Comparison of ENCODE assay signal across 23 cellular contexts in the genomic region with DNA sequence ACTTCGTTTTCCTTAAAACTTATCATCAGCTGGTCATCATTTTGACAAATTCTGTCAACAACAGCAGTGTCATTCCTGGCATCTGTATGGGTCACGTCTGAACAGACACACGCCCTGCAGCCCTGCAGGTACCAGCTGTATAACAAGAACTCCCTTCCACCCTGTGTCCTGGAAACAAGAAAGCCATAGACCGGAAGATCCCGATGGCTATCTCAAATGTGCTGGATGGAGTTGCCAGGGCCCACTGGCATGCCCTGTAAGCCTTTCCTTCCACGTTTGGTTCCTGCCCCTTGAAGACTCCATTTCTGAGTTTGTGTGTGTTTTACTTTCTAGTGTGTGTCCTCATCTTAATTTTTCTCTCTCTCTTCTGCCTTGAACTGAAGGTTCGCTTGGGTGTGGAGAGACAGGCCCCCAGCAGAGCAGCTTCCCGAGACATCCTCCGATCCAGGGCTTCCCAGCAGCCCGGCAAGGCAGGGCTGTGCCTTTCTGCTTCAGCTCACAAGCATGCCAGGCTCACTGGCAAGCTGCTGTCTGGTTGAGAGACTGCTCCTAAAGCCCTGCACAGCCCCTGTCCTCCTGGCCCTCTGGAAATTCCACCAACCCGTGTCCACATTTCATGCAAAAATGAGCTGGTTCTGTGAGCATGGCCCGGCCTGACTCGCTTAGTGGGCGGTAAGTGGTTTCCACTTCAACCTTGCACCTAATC. TPM values are rescaled to one million over a fixed set of nuclear protein-coding genes. Genes with fewer than 3 reads are reported as not detected.
DNase-seq lines count a peak whose midpoint lies in the region; ATAC-seq and TF ChIP-seq lines count a peak whose summit lies in the region.
"Had no signal": no experiment of that assay in that cellular context is flagged by ENCODE, and none has a peak within 500 bp of the region (broad histone marks: within the 10 kb centered on the region; RNA-seq: fewer than 3 reads in every experiment).

No MANE protein-coding gene starts in this region.

- no peaks in the 10 kb centered on the region for H3K79me1 ChIP-seq in neuronal stem cell (ENCODE audit: low read depth, low read length)

- no peak for TF ChIP-seq CTCF in ascending aorta (IDR thresholded peaks at IDR 0.05)
- TF ChIP-seq CTCF in GM20000 (IDR thresholded peaks at IDR 0.05; ENCODE audit: extremely low read depth, missing control alignments), result no peak

- H3K9me3 ChIP-seq in neuronal stem cell (replicated peaks in 1 of 2; ENCODE audit: control insufficient read depth in 2 of 2, insufficient read depth in 1 of 2, low read depth in 1 of 2, low read length in 2 of 2) (no peaks in the 10 kb centered on the region), ascending aorta (no peaks in the 10 kb centered on the region)
- H3K9me3 ChIP-seq: lower lobe of right lung, ovary, SJCRH30 had no signal

- H2BK120ac ChIP-seq in neuronal stem cell (ENCODE audit: low read depth, low read length), result peak overlapping the region; percentile 79

- H3K27ac ChIP-seq in neuronal stem cell (replicated peaks; ENCODE audit: low read length) (no peak overlapping the region), ascending aorta (no peak overlapping the region)
- H3K27ac ChIP-seq: lower lobe of right lung, ovary, SJCRH30, tibial nerve had no signal

- no peak overlapping the region for H3K4me2 ChIP-seq in neuronal stem cell (ENCODE audit: insufficient read depth, low read length, poor library complexity, severe bottlenecking)

- H2BK12ac ChIP-seq in neuronal stem cell (ENCODE audit: low read length), result no peak overlapping the region

- H4K8ac ChIP-seq in neuronal stem cell (ENCODE audit: low read depth, low read length), result no peak overlapping the region

- H4K91ac ChIP-seq in neuronal stem cell (ENCODE audit: low read depth, low read length, poor library complexity), result no peak overlapping the region

- H3K14ac ChIP-seq in neuronal stem cell (ENCODE audit: low read length), result no peak overlapping the region

- H2AFZ ChIP-seq in neuronal stem cell (ENCODE audit: low read length), result no peak overlapping the region

- intact Hi-C loops in ascending aorta (cut with DNase I), result no loop called here

- H3K4ac ChIP-seq in neuronal stem cell (ENCODE audit: low read length), result no peak overlapping the region

- peak; percentile 85 for DNase-seq in DMS53 treated with DMSO at 0.1 percent for 48 hours (lab: John Stamatoyannopoulos, UW; ENCODE audit: unreplicated experiment)
- DNase-seq in NCI-H1694 (lab: John Stamatoyannopoulos, UW), result peak; percentile 81
- peak; percentile 56 for DNase-seq in cerebellar cortex (ENCODE audit: low spot score)
- no peak for DNase-seq in neuronal stem cell (ENCODE audit: low spot score)
- DNase-seq in ascending aorta (ENCODE audit: low spot score in 2 of 2), result no peak
- no peak for DNase-seq in GM20000 (ENCODE audit: low spot score)
- DNase-seq in iPS-NIHi11 (ENCODE audit: low spot score), result no peak
- DNase-seq: activated CD4-positive, alpha-beta memory T cell treated with anti-CD3 and anti-CD28 coated beads, Interleukin-2, amount 10 ng/mL, durations not matched to agents 7 days and 5 days; activated T-cell treated with anti-CD3 and anti-CD28 coated beads, Interleukin-2, amount 50 U/mL, for 48 hours; COR-L47; GOT3; lower lobe of right lung; NCI-H146; ovary; stimulated activated CD4-positive, alpha-beta T cell treated with anti-CD3 and anti-CD28 coated beads, Interleukin-1b, Interleukin-23, amount 100 ng/mL, for 48 hours; stimulated activated naive CD8-positive, alpha-beta T cell treated with anti-CD3 and anti-CD28 coated beads, Interleukin-15, Interleukin-2, amounts not matched to agents 100 U/mL and 50 U/mL, for 24 hours had no signal

- no peak overlapping the region for H3K9ac ChIP-seq in neuronal stem cell (ENCODE audit: low read depth, low read length, poor library complexity)

- no peaks in the 10 kb centered on the region for H3K27me3 ChIP-seq in neuronal stem cell (ENCODE audit: control insufficient read depth in 3 of 3, insufficient read depth in 3 of 3, low read depth in 1 of 3, low read length in 3 of 3)
- H3K27me3 ChIP-seq in ascending aorta, result no peaks in the 10 kb centered on the region
- H3K27me3 ChIP-seq: ovary, SJCRH30 had no signal

- H3K18ac ChIP-seq in neuronal stem cell (ENCODE audit: low read length), result peak overlapping the region; percentile 64

- H3K36me3 ChIP-seq in neuronal stem cell (replicated peaks in 1 of 2; ENCODE audit: control insufficient read depth in 2 of 2, insufficient read depth in 2 of 2, low read length in 2 of 2) (peaks cover 0 to 3% of the 10 kb centered on the region in 2 donors), ascending aorta (peaks cover 4 to 5% of the 10 kb centered on the region in 2 donors)
- H3K36me3 ChIP-seq: ovary, SJCRH30 had no signal

- H3K4me1 ChIP-seq in neuronal stem cell (ENCODE audit: control insufficient read depth in 2 of 2, insufficient read depth in 1 of 2, low read depth in 1 of 2, low read length in 2 of 2) (peaks cover 5 to 12% of the 10 kb centered on the region in 2 donors), ascending aorta (no peaks in the 10 kb centered on the region)
- H3K4me1 ChIP-seq: lower lobe of right lung, tibial nerve had no signal

- H3K4me3 ChIP-seq in neuronal stem cell (ENCODE audit: low read length in 2 of 2) (no peak overlapping the region), ascending aorta (no peak overlapping the region)
- H3K4me3 ChIP-seq: lower lobe of right lung, ovary, SJCRH30, tibial nerve had no signal

- no peak overlapping the region for H2AK5ac ChIP-seq in neuronal stem cell (ENCODE audit: low read depth, low read length)

- H3K23ac ChIP-seq in neuronal stem cell (ENCODE audit: low read depth, low read length, poor library complexity), result no peak overlapping the region

- no peak for ATAC-seq in GM19467 (IDR thresholded peaks at IDR 0.05; ENCODE audit: unreplicated experiment)
- ATAC-seq: lower lobe of right lung; stimulated activated naive CD8-positive, alpha-beta T cell treated with anti-CD3 and anti-CD28 coated beads, Interleukin-15, Interleukin-2, amounts not matched to agents 100 U/mL and 50 U/mL, for 24 hours had no signal

- no CpG with 5 or more reads among the region's 14 CpGs for WGBS in neuronal stem cell (ENCODE audit: extremely low coverage in 2 of 2, insufficient read length in 2 of 2, insufficient replicate concordance in 1 of 2), 2 donors

- H2BK15ac ChIP-seq in neuronal stem cell (ENCODE audit: low read length), result no peak overlapping the region

- H2BK5ac ChIP-seq in neuronal stem cell (ENCODE audit: low read length), result peak overlapping the region; percentile 17

RNA-seq across cellular contexts. Expression of gene GFRA4, which starts 8.7 kb away (rescaled TPM):
- not detected for polyA plus RNA-seq in neuronal stem cell (2013, experiment 1 of 2)
- polyA plus RNA-seq in neuronal stem cell (2013, experiment 2 of 2), result not detected
- total RNA-seq in ascending aorta, result not detected
- total RNA-seq: activated CD4-positive, alpha-beta memory T cell treated with anti-CD3 and anti-CD28 coated beads, Interleukin-2, amount 10 ng/mL, durations not matched to agents 7 days and 5 days; fibroblast of lung; lower lobe of right lung; myocyte; OCI-LY7; ovary; SJCRH30; T-helper 2 cell treated with Interferon-gamma antibody and Interleukin-4, amounts not matched to agents 100 ng/mL and 5 ng/mL, for 36 hours; tibial nerve had no signal
- polyA plus RNA-seq: fibroblast of lung had no signal

RNA-seq across cellular contexts. Expression of gene ADAM33, which starts 27.3 kb away (rescaled TPM):
- polyA plus RNA-seq in neuronal stem cell (2013, experiment 1 of 2), result 5.2 TPM
- 5.3 TPM for polyA plus RNA-seq in neuronal stem cell (2013, experiment 2 of 2)
- total RNA-seq in ascending aorta, result 234 TPM
- total RNA-seq: activated CD4-positive, alpha-beta memory T cell treated with anti-CD3 and anti-CD28 coated beads, Interleukin-2, amount 10 ng/mL, durations not matched to agents 7 days and 5 days; OCI-LY7; SJCRH30; T-helper 2 cell treated with Interferon-gamma antibody and Interleukin-4, amounts not matched to agents 100 ng/mL and 5 ng/mL, for 36 hours had no signal

RNA-seq across cellular contexts. Expression of gene SIGLEC1, which starts 57.9 kb away (rescaled TPM):
- 0.01 TPM for polyA plus RNA-seq in neuronal stem cell (2013, experiment 1 of 2)
- 0.01 TPM for polyA plus RNA-seq in neuronal stem cell (2013, experiment 2 of 2)
- total RNA-seq in ascending aorta, result 23.2 TPM
- total RNA-seq: fibroblast of lung; T-helper 2 cell treated with Interferon-gamma antibody and Interleukin-4, amounts not matched to agents 100 ng/mL and 5 ng/mL, for 36 hours had no signal
- polyA plus RNA-seq: fibroblast of lung had no signal

Comparison
In these comparisons a context has a peak if more than half of its experiments do, and no peak if none do; other contexts are left out.
1. DNase-seq: peak in DMS53 treated with DMSO at 0.1 percent for 48 hours (single experiment), NCI-H1694 (single experiment) and cerebellar cortex (single experiment); none in neuronal stem cell (single experiment), ascending aorta (0 of 2), GM20000 (single experiment) and iPS-NIHi11 (single experiment).